In the genomic region with DNA sequence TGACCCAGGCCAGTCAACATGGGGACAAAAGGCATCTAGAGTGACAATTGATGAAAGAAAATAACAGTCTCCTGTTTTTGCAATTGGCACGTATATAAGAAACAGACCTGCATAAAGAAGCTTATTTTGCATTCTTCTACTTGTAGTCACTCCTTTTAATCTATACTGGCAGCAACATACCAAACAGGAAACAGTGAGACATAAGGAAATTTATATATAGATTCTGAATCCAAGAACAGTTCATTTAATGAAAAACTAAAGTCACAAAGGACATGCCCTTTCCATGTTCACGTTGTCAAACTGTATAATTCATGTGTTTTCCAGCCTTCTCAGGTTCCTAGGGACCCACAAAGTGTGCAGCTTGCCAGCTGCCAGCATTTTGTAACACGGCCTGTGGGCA, we compare ENCODE assay signal across 2 cellular contexts.
TF ChIP-seq lines count a peak whose summit lies in the region.

No MANE protein-coding gene starts in this region.

TF ChIP-seq in IMR-90, 13 proteins besides CTCF, POLR2A, EP300 and RAD21:
- TF ChIP-seq, protein P1, sequence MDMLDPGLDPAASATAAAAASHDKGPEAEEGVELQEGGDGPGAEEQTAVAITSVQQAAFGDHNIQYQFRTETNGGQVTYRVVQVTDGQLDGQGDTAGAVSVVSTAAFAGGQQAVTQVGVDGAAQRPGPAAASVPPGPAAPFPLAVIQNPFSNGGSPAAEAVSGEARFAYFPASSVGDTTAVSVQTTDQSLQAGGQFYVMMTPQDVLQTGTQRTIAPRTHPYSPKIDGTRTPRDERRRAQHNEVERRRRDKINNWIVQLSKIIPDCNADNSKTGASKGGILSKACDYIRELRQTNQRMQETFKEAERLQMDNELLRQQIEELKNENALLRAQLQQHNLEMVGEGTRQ (IDR thresholded peaks at IDR 0.05; ENCODE audit: low read depth, low read length): no peak
- TF ChIP-seq SMC3 (IDR thresholded peaks at IDR 0.05; ENCODE audit: low read depth, low read length) (no peak), FOS (IDR thresholded peaks at IDR 0.05; ENCODE audit: low read depth, low read length) (no peak), BHLHE40 (IDR thresholded peaks at IDR 0.05; ENCODE audit: low read depth, low read length) (no peak), MAZ (IDR thresholded peaks at IDR 0.05; ENCODE audit: borderline replicate concordance, low read depth, low read length) (no peak), CHD1 (IDR thresholded peaks at IDR 0.05; ENCODE audit: low read depth, low read length) (no peak), ELK1 (IDR thresholded peaks at IDR 0.05; ENCODE audit: borderline replicate concordance, low read depth, low read length) (no peak), RCOR1 (IDR thresholded peaks at IDR 0.05; ENCODE audit: insufficient replicate concordance, low read length) (no peak), RFX5 (IDR thresholded peaks at IDR 0.05; ENCODE audit: low read depth, low read length) (no peak)

TF ChIP-seq in endothelial cell of umbilical vein, 7 proteins besides CTCF, POLR2A, EP300 and RAD21:
- TF ChIP-seq FOS (IDR thresholded peaks at IDR 0.05; ENCODE audit: borderline replicate concordance, insufficient read depth, low read length): no peak
- no peak for TF ChIP-seq EZH2 (IDR thresholded peaks at IDR 0.05; ENCODE audit: borderline replicate concordance, low read depth, low read length, severe bottlenecking)
- TF ChIP-seq GATA2 (IDR thresholded peaks at IDR 0.05; ENCODE audit: insufficient read depth, insufficient read length, low read depth, low read length): no peak
- TF ChIP-seq MYC (IDR thresholded peaks at IDR 0.05; ENCODE audit: low read depth, low read length): no peak
- TF ChIP-seq JUN (IDR thresholded peaks at IDR 0.05; ENCODE audit: borderline replicate concordance, insufficient read depth, insufficient read length, low read depth): no peak
- no peak for TF ChIP-seq MAX (IDR thresholded peaks at IDR 0.05; ENCODE audit: insufficient read depth, insufficient read length)
